In genomic region chr9:99222416-99223280, GRCh38 we compare ENCODE assay signal across 8 cellular contexts. TPM values are rescaled to one million over a fixed set of nuclear protein-coding genes. Genes with fewer than 3 reads are reported as not detected.
DNase-seq lines count a peak whose midpoint lies in the region; ATAC-seq and TF ChIP-seq lines count a peak whose summit lies in the region.

No MANE protein-coding gene starts in this region.

- WGBS in GM23248 (ENCODE audit: low coverage in 1 of 2, low lambda C conversion rate in 2 of 2, missing lambda C conversion rate in 2 of 2), 2 experiments = 6 to 7% methylated on average over 30 of the region's 30 CpGs

- H3K4me2 ChIP-seq in GM23248 (ENCODE audit: unreplicated experiment) (peak overlapping the region; percentile 97), OCI-LY7 (ENCODE audit: low read length) (peak overlapping the region; percentile 99)

- H3K36me3 Mint-ChIP-seq in neural crest cell (ENCODE audit: low read depth) = peaks cover 2% of the 10 kb centered on the region

- CTCF ChIA-PET in OCI-LY7 (lab: Charles Lee; ENCODE audit: unreplicated experiment) = interaction anchor here (0.7 to 2.0 kb wide), 4 partner anchors 9 to 139 kb away, joined by 3 to 7 read pairs (median 3); no protein-coding TSS in a partner anchor

- H3K9me3 ChIP-seq in GM23248 (ENCODE audit: low read depth) (no peaks in the 10 kb centered on the region), OCI-LY7 (ENCODE audit: low read length) (no peaks in the 10 kb centered on the region)

- peaks cover 95% of the 10 kb centered on the region for H3K79me2 ChIP-seq in GM23248 (ENCODE audit: insufficient read depth)
- peaks cover 86% of the 10 kb centered on the region for H3K79me2 ChIP-seq in OCI-LY7 (ENCODE audit: insufficient read depth, low read depth, low read length)

- peaks cover 39% of the 10 kb centered on the region for H3K4me1 Mint-ChIP-seq in neural crest cell

- no peaks in the 10 kb centered on the region for H3K27me3 ChIP-seq in GM23248 (replicated peaks; ENCODE audit: insufficient read depth)

- H3K4me3 Mint-ChIP-seq in neural crest cell = peak overlapping the region; percentile 98

- DNase-seq in GM23248 (peak; percentile 68), OCI-LY7 (ENCODE audit: low spot score) (no peak), epithelial cell of prostate (ENCODE audit: low read depth, low spot score) (no peak), neural crest cell (ENCODE audit: low read depth, low spot score) (no peak), NOMO-1 treated with DMSO at 0.1 percent for 48 hours (lab: John Stamatoyannopoulos, UW; ENCODE audit: unreplicated experiment) (no peak), AML-193 (lab: John Stamatoyannopoulos, UW) (no peak)

- BruUV-seq in OCI-LY7 (replicated peaks; lab: Mats Ljungman, UMichigan) = TSS peak; percentile 78

- H3K9me2 ChIP-seq in GM23248 (ENCODE audit: insufficient read depth) = no peaks in the 10 kb centered on the region
- H3K9me2 ChIP-seq in OCI-LY7 (ENCODE audit: insufficient read depth, low read length) = no peaks in the 10 kb centered on the region

- in situ Hi-C loops in GM23248 (cut with MboI) = no loop called here

- H3K27me3 Mint-ChIP-seq in neural crest cell (ENCODE audit: low read depth) = no peaks in the 10 kb centered on the region

- H4K20me1 ChIP-seq in GM23248 (ENCODE audit: insufficient read depth) (peaks cover 9% of the 10 kb centered on the region; the same call in 1 of the 2 replicates), OCI-LY7 (ENCODE audit: insufficient read depth, low read length) (peaks cover 22% of the 10 kb centered on the region)

- peaks cover 21% of the 10 kb centered on the region for H3K36me3 ChIP-seq in GM23248 (ENCODE audit: low read depth)
- peaks cover 63% of the 10 kb centered on the region for H3K36me3 ChIP-seq in OCI-LY7 (ENCODE audit: insufficient read depth, low read length)

- H3K27ac Mint-ChIP-seq in neural crest cell (ENCODE audit: unreplicated experiment) = peak overlapping the region; percentile 100

- peak overlapping the region; percentile 100 for H3K9ac ChIP-seq in GM23248

- ATAC-seq in GM21737 (IDR thresholded peaks at IDR 0.05; ENCODE audit: unreplicated experiment) = no peak

- TF ChIP-seq CTCF in OCI-LY7 (conservative IDR thresholded peaks at IDR 0.05; ENCODE audit: low read length) (peak; percentile 42), neural crest cell (conservative IDR thresholded peaks at IDR 0.05) (no peak)

- POLR2A ChIA-PET in OCI-LY7 (lab: Charles Lee) = interaction anchor here (0.7 to 7.3 kb wide), 13 partner anchors 11 to 599 kb away, joined by 3 to 107 read pairs (median 4); partner anchors contain the start of gene NR4A3

- peak overlapping the region; percentile 98 for H3K4me3 ChIP-seq in GM08714 (ENCODE audit: low read length)
- H3K4me3 ChIP-seq in GM23248 = peak overlapping the region; percentile 94
- peak overlapping the region; percentile 91 for H3K4me3 ChIP-seq in OCI-LY7 (ENCODE audit: low read depth, low read length, poor library complexity, severe bottlenecking)

- H2AFZ ChIP-seq in GM23248 (peak overlapping the region; percentile 72), OCI-LY7 (ENCODE audit: low read length) (peak overlapping the region; percentile 20; the same call in 1 of the 2 replicates)

- peaks cover 7% of the 10 kb centered on the region; the same call in 1 of the 2 replicates for H3F3A ChIP-seq in GM23248 (ENCODE audit: insufficient read depth)

- intact Hi-C loops in OCI-LY7 (cut with micrococcal nuclease; ENCODE audit: unreplicated experiment) = loop anchor here (1.0 to 5.0 kb wide), 5 partner anchors 14 to 1130 kb away; partner anchors contain the start of gene TEX10

- H3K4me1 ChIP-seq in GM23248 (ENCODE audit: insufficient read depth) (peaks cover 26% of the 10 kb centered on the region), OCI-LY7 (ENCODE audit: insufficient read depth, low read length, poor library complexity, severe bottlenecking) (peaks cover 38% of the 10 kb centered on the region)

- no peaks in the 10 kb centered on the region for H3K9me3 Mint-ChIP-seq in neural crest cell

- H3K27ac ChIP-seq in GM23248 = peak overlapping the region; percentile 98
- H3K27ac ChIP-seq in OCI-LY7 (ENCODE audit: low read depth, low read length, poor library complexity, severe bottlenecking) = peak overlapping the region; percentile 72
- peak overlapping the region; percentile 86 for H3K27ac ChIP-seq in epithelial cell of prostate

RNA-seq across cellular contexts. Expression of gene SEC61B, which starts 0.6 kb away (rescaled TPM):
- 117 and 127 TPM in 2 replicates for total RNA-seq in GM23248 (2014; rRNA removed; shearing (Covaris generic))
- polyA plus RNA-seq in GM23248 (2016; fragmentation: Nextera tagmentation; extraction: Ambion mirVana) = 428 and 441 TPM in 2 replicates
- total RNA-seq in OCI-LY7 (2014; rRNA removed; shearing (Covaris generic)) = 97.5 and 106 TPM in 2 replicates
- total RNA-seq in OCI-LY7 (2022) (234 and 279 TPM in 2 replicates), neural crest cell (129 and 135 TPM in 2 replicates)

RNA-seq across cellular contexts. Expression of gene ALG2, which starts 0.9 kb away (rescaled TPM):
- total RNA-seq in GM23248 (2014; rRNA removed; shearing (Covaris generic)) = 61.7 and 65.8 TPM in 2 replicates
- polyA plus RNA-seq in GM23248 (2016; fragmentation: Nextera tagmentation; extraction: Ambion mirVana) = 59.5 and 64.5 TPM in 2 replicates
- total RNA-seq in OCI-LY7 (2014; rRNA removed; shearing (Covaris generic)) = 22.2 and 26.5 TPM in 2 replicates
- total RNA-seq in OCI-LY7 (2022) = 35.2 and 35.3 TPM in 2 replicates
- 17.5 and 18.2 TPM in 2 replicates for total RNA-seq in neural crest cell
